ENCODE assay signal across 11 cellular contexts in genomic region chr22:19176732-19177131, GRCh38. TPM values are rescaled to one million over a fixed set of nuclear protein-coding genes. Genes with fewer than 3 reads are reported as not detected.
DNase-seq lines count a peak whose midpoint lies in the region; FAIRE-seq and TF ChIP-seq lines count a peak whose summit lies in the region.
"Had no signal": no experiment of that assay in that cellular context is flagged by ENCODE, and none has a peak within 500 bp of the region (broad histone marks: within the 10 kb centered on the region; RNA-seq: fewer than 3 reads in every experiment).

No MANE protein-coding gene starts in this region.

- H2AFZ ChIP-seq in endothelial cell of umbilical vein (ENCODE audit: low read depth, low read length) (no peak overlapping the region), trophoblast cell (ENCODE audit: insufficient read depth, low read length, poor library complexity) (no peak overlapping the region)

- H3K9ac ChIP-seq in endothelial cell of umbilical vein (replicated peaks; ENCODE audit: extremely low read depth, insufficient read depth, low read length), result no peak overlapping the region
- H3K9ac ChIP-seq in trophoblast cell (ENCODE audit: low read length), result peak overlapping the region; percentile 52

- no peak overlapping the region for H3K14ac ChIP-seq in trophoblast cell (ENCODE audit: low read length)

- H3K27me3 ChIP-seq in endothelial cell of umbilical vein (ENCODE audit: control insufficient read depth in 2 of 2, insufficient read depth in 2 of 2, low read length in 2 of 2) (no peaks in the 10 kb centered on the region), trophoblast cell (ENCODE audit: insufficient read depth, low read length) (no peaks in the 10 kb centered on the region)
- H3K27me3 ChIP-seq: ovary had no signal

- H3K18ac ChIP-seq in trophoblast cell (ENCODE audit: low read length), result peak overlapping the region; percentile 4

- POLR2A ChIA-PET in RWPE1 (lab: Yijun Ruan, JAX; ENCODE audit: low non-redundant PET) (no interaction called here), endothelial cell of umbilical vein (lab: Charles Lee) (no interaction called here)

- no peak for TF ChIP-seq POLR2A in endothelial cell of umbilical vein (IDR thresholded peaks at IDR 0.05; ENCODE audit: low read depth, low read length)

- H3K36me3 Mint-ChIP-seq in T-helper 2 cell treated with Interferon-gamma antibody and Interleukin-4, amounts not matched to agents 5 μg/mL and 100 μg/mL, for 36 hours (ENCODE audit: low read depth), result peaks cover 2% of the 10 kb centered on the region

- H2AK5ac ChIP-seq in trophoblast cell (ENCODE audit: low read length), result no peak overlapping the region

- no peak overlapping the region for H2BK120ac ChIP-seq in trophoblast cell (ENCODE audit: insufficient read depth, low read length, poor library complexity)

- H3K4me1 ChIP-seq in endothelial cell of umbilical vein (ENCODE audit: control insufficient read depth, extremely low read depth, insufficient read depth, low read length) (peaks cover 19% of the 10 kb centered on the region), trophoblast cell (ENCODE audit: control insufficient read depth in 1 of 2, insufficient read depth in 2 of 2, low read length in 2 of 2) (peaks cover 43 to 56% of the 10 kb centered on the region in 2 experiments)

- dilution Hi-C loops in endothelial cell of umbilical vein (cut with MboI; ENCODE audit: extremely low pct_ligation_motif_present, low sequenced_read_pairs), result no loop called here

- H3K4me2 ChIP-seq in endothelial cell of umbilical vein (ENCODE audit: insufficient read depth, low read length) (no peak overlapping the region), trophoblast cell (ENCODE audit: low read length) (peak overlapping the region; percentile 89)

- peaks cover 25% of the 10 kb centered on the region for H3K4me1 Mint-ChIP-seq in T-helper 2 cell treated with Interferon-gamma antibody and Interleukin-4, amounts not matched to agents 5 μg/mL and 100 μg/mL, for 36 hours (ENCODE audit: low read depth)

- peaks cover 34% of the 10 kb centered on the region for H3K79me2 ChIP-seq in endothelial cell of umbilical vein (ENCODE audit: control insufficient read depth, insufficient read depth, low read length)
- H3K79me2 ChIP-seq in trophoblast cell (ENCODE audit: control insufficient read depth, insufficient read depth, low read length, poor library complexity), result peaks cover 21% of the 10 kb centered on the region

- intact Hi-C loops in endothelial cell of umbilical vein (cut with micrococcal nuclease), result loop anchor here (5.0 kb wide), 1 partner anchor 271 kb away; the partner anchor contains the start of gene C22orf39

- H3K4me3 ChIP-seq in endothelial cell of umbilical vein (replicated peaks in 1 of 3; ENCODE audit: insufficient read depth in 1 of 3, low read depth in 1 of 3, low read length in 3 of 3) (no peak overlapping the region), trophoblast cell (ENCODE audit: low read depth, low read length) (peak overlapping the region; percentile 27)

- no peak overlapping the region for H4K8ac ChIP-seq in trophoblast cell (ENCODE audit: low read depth, low read length)

- CTCF ChIA-PET in RWPE1 (lab: Yijun Ruan, JAX) (no interaction called here), endothelial cell of umbilical vein (lab: Charles Lee) (no interaction called here)

- no CpG with 5 or more reads among the region's 12 CpGs for WGBS in trophoblast cell (ENCODE audit: extremely low coverage, insufficient coverage, insufficient read length)

- H3K4me3 Mint-ChIP-seq in T-helper 2 cell treated with Interferon-gamma antibody and Interleukin-4, amounts not matched to agents 5 μg/mL and 100 μg/mL, for 36 hours, result peak overlapping the region; percentile 63

- no peak for DNase-seq in T-helper 2 cell treated with Interferon-gamma antibody and Interleukin-4, amounts not matched to agents 5 μg/mL and 100 μg/mL, for 36 hours (ENCODE audit: low spot score)
- DNase-seq in T-helper 2 cell, result no peak
- DNase-seq in RWPE1 (ENCODE audit: low spot score), result no peak
- no peak for DNase-seq in endothelial cell of umbilical vein (ENCODE audit: low read depth, low spot score)
- DNase-seq in trophoblast cell, result no peak
- no peak for DNase-seq in NCI-H226
- DNase-seq in NCI-H1694 treated with DMSO at 0.1 percent for 48 hours (lab: John Stamatoyannopoulos, UW), result no peak
- DNase-seq in hippocampal formation (lab: John Stamatoyannopoulos, UW), result no peak
- DNase-seq: AML-193, Kasumi-1 had no signal

- H3K27me3 Mint-ChIP-seq in T-helper 2 cell treated with Interferon-gamma antibody and Interleukin-4, amounts not matched to agents 5 μg/mL and 100 μg/mL, for 36 hours (ENCODE audit: low read depth), result no peaks in the 10 kb centered on the region

- no peak overlapping the region for H2BK12ac ChIP-seq in trophoblast cell (ENCODE audit: low read length)

- H3K9me1 ChIP-seq in endothelial cell of umbilical vein (replicated peaks; ENCODE audit: control insufficient read depth, extremely low read depth, insufficient read depth, low read length), result no peaks in the 10 kb centered on the region

- peaks cover 16% of the 10 kb centered on the region for H3K79me1 ChIP-seq in trophoblast cell (ENCODE audit: low read length)

- peak overlapping the region; percentile 96 for H3K27ac ChIP-seq in RWPE1
- H3K27ac ChIP-seq in endothelial cell of umbilical vein (ENCODE audit: insufficient read depth, low read depth, low read length), result no peak overlapping the region
- no peak overlapping the region for H3K27ac ChIP-seq in trophoblast cell (ENCODE audit: low read depth, low read length)

- no peak overlapping the region for H3K27ac Mint-ChIP-seq in T-helper 2 cell treated with Interferon-gamma antibody and Interleukin-4, amounts not matched to agents 5 μg/mL and 100 μg/mL, for 36 hours

- H4K12ac ChIP-seq in trophoblast cell (ENCODE audit: low read depth, low read length), result no peak overlapping the region

- TF ChIP-seq CTCF in RWPE1 (conservative IDR thresholded peaks at IDR 0.05; ENCODE audit: low read depth), result no peak
- no peak for TF ChIP-seq CTCF in endothelial cell of umbilical vein (IDR thresholded peaks at IDR 0.05; ENCODE audit: extremely low read depth in 1 of 2, insufficient read depth in 1 of 2, low read depth in 1 of 2, low read length in 2 of 2)

- H3K4ac ChIP-seq in trophoblast cell (ENCODE audit: low read depth, low read length), result peak overlapping the region; percentile 16

- H3K36me3 ChIP-seq in endothelial cell of umbilical vein (ENCODE audit: control insufficient read depth in 2 of 2, extremely low read depth in 1 of 2, insufficient read depth in 2 of 2, low read length in 2 of 2) (peaks cover 0 to 5% of the 10 kb centered on the region in 2 experiments), trophoblast cell (ENCODE audit: control insufficient read depth in 1 of 2, insufficient read depth in 2 of 2, low read length in 2 of 2) (peaks cover 22 to 27% of the 10 kb centered on the region in 2 experiments)
- H3K36me3 ChIP-seq: ovary had no signal

- no peak overlapping the region for H3K23ac ChIP-seq in trophoblast cell (ENCODE audit: low read length)

- H3K9me3 ChIP-seq in endothelial cell of umbilical vein (replicated peaks; ENCODE audit: control insufficient read depth, insufficient read depth, low read length) (no peaks in the 10 kb centered on the region), trophoblast cell (ENCODE audit: insufficient read depth, low read depth, low read length) (peaks cover 1% of the 10 kb centered on the region)
- H3K9me3 ChIP-seq: ovary had no signal

- no peaks in the 10 kb centered on the region for H3K9me3 Mint-ChIP-seq in T-helper 2 cell treated with Interferon-gamma antibody and Interleukin-4, amounts not matched to agents 5 μg/mL and 100 μg/mL, for 36 hours

- H4K20me1 ChIP-seq in endothelial cell of umbilical vein (replicated peaks; ENCODE audit: control insufficient read depth, extremely low read depth, insufficient read depth, low read length), result no peaks in the 10 kb centered on the region

- TSS peak; percentile 30 for BruUV-seq in endothelial cell of umbilical vein (replicated peaks; lab: Mats Ljungman, UMichigan)

- no peak for FAIRE-seq in endothelial cell of umbilical vein (lab: Jason Lieb, UNC)

- H4K91ac ChIP-seq in trophoblast cell (ENCODE audit: low read depth, low read length), result no peak overlapping the region

- no peak overlapping the region for H2BK5ac ChIP-seq in trophoblast cell (ENCODE audit: low read depth, low read length, poor library complexity)

RNA-seq across cellular contexts. Expression of gene SLC25A1, which starts 1.8 kb away (rescaled TPM):
- total RNA-seq in endothelial cell of umbilical vein, result 94.5 and 102 TPM in 2 replicates
- 78.0 and 80.0 TPM in 2 replicates for polyA plus RNA-seq in endothelial cell of umbilical vein
- polyA plus RNA-seq in endothelial cell of umbilical vein (2011; cell fraction: cytosol; rRNA removed), result 53.3 and 64.5 TPM in 2 replicates
- 30.5 and 34.5 TPM in 2 replicates for polyA plus RNA-seq in endothelial cell of umbilical vein (2011; cell fraction: nucleus; rRNA removed)
- polyA plus RNA-seq in endothelial cell of umbilical vein (2012), result 48.5 and 55.1 TPM in 2 replicates
- polyA minus RNA-seq in endothelial cell of umbilical vein, result 42.0 and 44.0 TPM in 2 replicates
- polyA minus RNA-seq in endothelial cell of umbilical vein (2011; cell fraction: cytosol; rRNA and poly(A)+ RNA removed), result 35.6 TPM
- 8.2 and 9.9 TPM in 2 replicates for polyA minus RNA-seq in endothelial cell of umbilical vein (2011; cell fraction: nucleus; rRNA and poly(A)+ RNA removed)
- 98.4 and 99.2 TPM in 2 replicates for polyA plus RNA-seq in trophoblast cell (2013)

RNA-seq across cellular contexts. Expression of gene GSC2, which starts 26.6 kb away (rescaled TPM):
- not detected in 2 replicates for total RNA-seq in endothelial cell of umbilical vein
- polyA plus RNA-seq in endothelial cell of umbilical vein, result not detected in 2 replicates
- not detected in 2 replicates for polyA plus RNA-seq in endothelial cell of umbilical vein (2011; cell fraction: cytosol; rRNA removed)
- polyA plus RNA-seq in endothelial cell of umbilical vein (2011; cell fraction: nucleus; rRNA removed), result not detected in 2 replicates
- not detected in 2 replicates for polyA plus RNA-seq in endothelial cell of umbilical vein (2012)
- polyA minus RNA-seq in endothelial cell of umbilical vein, result not detected in 2 replicates
- not detected for polyA minus RNA-seq in endothelial cell of umbilical vein (2011; cell fraction: cytosol; rRNA and poly(A)+ RNA removed)
- not detected in 2 replicates for polyA minus RNA-seq in endothelial cell of umbilical vein (2011; cell fraction: nucleus; rRNA and poly(A)+ RNA removed)
- not detected in 2 replicates for polyA plus RNA-seq in trophoblast cell (2013)
- total RNA-seq: ovary had no signal
- polyA plus RNA-seq: ovary had no signal

RNA-seq across cellular contexts. Expression of gene ESS2, which starts 32.3 kb away (rescaled TPM):
- total RNA-seq in endothelial cell of umbilical vein, result 18.4 and 21.9 TPM in 2 replicates
- 20.1 and 22.8 TPM in 2 replicates for polyA plus RNA-seq in endothelial cell of umbilical vein
- 16.5 and 20.9 TPM in 2 replicates for polyA plus RNA-seq in endothelial cell of umbilical vein (2011; cell fraction: cytosol; rRNA removed)
- polyA plus RNA-seq in endothelial cell of umbilical vein (2011; cell fraction: nucleus; rRNA removed), result 18.2 and 19.2 TPM in 2 replicates
- polyA plus RNA-seq in endothelial cell of umbilical vein (2012), result 14.6 and 15.4 TPM in 2 replicates
- 6.6 and 7.9 TPM in 2 replicates for polyA minus RNA-seq in endothelial cell of umbilical vein
- 3.6 TPM for polyA minus RNA-seq in endothelial cell of umbilical vein (2011; cell fraction: cytosol; rRNA and poly(A)+ RNA removed)
- polyA minus RNA-seq in endothelial cell of umbilical vein (2011; cell fraction: nucleus; rRNA and poly(A)+ RNA removed), result 2.5 and 5.6 TPM in 2 replicates
- polyA plus RNA-seq in trophoblast cell (2013), result 10.5 and 10.8 TPM in 2 replicates

RNA-seq across cellular contexts. Expression of gene TSSK2, which starts 45.6 kb away (rescaled TPM):
- not detected in 2 replicates for total RNA-seq in endothelial cell of umbilical vein
- not detected in 2 replicates for polyA plus RNA-seq in endothelial cell of umbilical vein
- not detected in 2 replicates for polyA plus RNA-seq in endothelial cell of umbilical vein (2011; cell fraction: cytosol; rRNA removed)
- polyA plus RNA-seq in endothelial cell of umbilical vein (2011; cell fraction: nucleus; rRNA removed), result not detected in 2 replicates
- not detected in 2 replicates for polyA plus RNA-seq in endothelial cell of umbilical vein (2012)
- polyA minus RNA-seq in endothelial cell of umbilical vein, result not detected in 2 replicates
- polyA minus RNA-seq in endothelial cell of umbilical vein (2011; cell fraction: cytosol; rRNA and poly(A)+ RNA removed), result not detected
- not detected in 2 replicates for polyA minus RNA-seq in endothelial cell of umbilical vein (2011; cell fraction: nucleus; rRNA and poly(A)+ RNA removed)
- not detected in 2 replicates for polyA plus RNA-seq in trophoblast cell (2013)
- total RNA-seq: ovary had no signal

RNA-seq across cellular contexts. Expression of gene DGCR2, which starts 54.5 kb away (rescaled TPM):
- total RNA-seq in endothelial cell of umbilical vein, result 44.8 and 49.6 TPM in 2 replicates
- 51.2 and 61.7 TPM in 2 replicates for polyA plus RNA-seq in endothelial cell of umbilical vein
- polyA plus RNA-seq in endothelial cell of umbilical vein (2011; cell fraction: cytosol; rRNA removed), result 47.7 and 50.7 TPM in 2 replicates
- polyA plus RNA-seq in endothelial cell of umbilical vein (2011; cell fraction: nucleus; rRNA removed), result 41.7 and 53.7 TPM in 2 replicates
- polyA plus RNA-seq in endothelial cell of umbilical vein (2012), result 27.3 and 36.4 TPM in 2 replicates
- polyA minus RNA-seq in endothelial cell of umbilical vein, result 46.5 and 74.1 TPM in 2 replicates
- 13.5 TPM for polyA minus RNA-seq in endothelial cell of umbilical vein (2011; cell fraction: cytosol; rRNA and poly(A)+ RNA removed)
- 29.0 and 29.3 TPM in 2 replicates for polyA minus RNA-seq in endothelial cell of umbilical vein (2011; cell fraction: nucleus; rRNA and poly(A)+ RNA removed)
- 38.8 and 39.4 TPM in 2 replicates for polyA plus RNA-seq in trophoblast cell (2013)
